Comparison of ENCODE assay signal across 8 cellular contexts in the genomic region with DNA sequence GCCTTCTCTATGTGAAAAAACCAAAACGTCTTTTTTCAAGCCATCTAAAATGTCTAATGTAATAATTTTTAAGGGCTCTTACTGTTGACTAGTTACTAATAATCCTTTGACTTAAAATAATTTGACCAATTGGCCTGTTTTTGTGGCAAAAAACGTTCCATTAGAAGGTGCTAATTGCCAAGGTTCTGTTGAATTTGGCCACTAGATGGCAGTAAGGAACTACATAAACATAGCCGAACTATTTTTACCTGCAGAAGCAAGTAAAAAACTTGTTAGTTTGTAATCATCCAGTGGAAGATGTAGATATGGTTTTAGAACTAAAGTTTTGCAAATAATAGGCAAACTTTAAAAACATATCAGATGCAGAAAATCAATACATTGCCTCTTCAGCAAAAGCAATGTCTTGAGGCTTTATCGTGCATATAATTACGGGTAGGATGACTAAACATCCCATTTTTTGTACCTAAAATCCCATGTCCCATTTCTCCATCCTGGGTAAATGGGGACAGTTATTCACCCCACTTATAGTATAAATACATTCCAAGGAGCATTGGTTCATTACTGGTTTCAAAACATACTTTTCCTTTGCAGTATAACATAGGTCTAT. TPM values are rescaled to one million over a fixed set of nuclear protein-coding genes. Genes with fewer than 3 reads are reported as not detected.
A peak's percentile ranks its signal among the peaks of the same experiment; 100 is the strongest.
DNase-seq lines count a peak whose midpoint lies in the region; ATAC-seq and TF ChIP-seq lines count a peak whose summit lies in the region.

No MANE protein-coding gene starts in this region.

- no peak overlapping the region for H3K4me3 ChIP-seq in mucosa of descending colon

- H3K9me3 Mint-ChIP-seq in HFFc6 = no peaks in the 10 kb centered on the region
- H3K9me3 Mint-ChIP-seq in activated naive CD8-positive, alpha-beta T cell treated with anti-CD3 and anti-CD28 coated beads, Interleukin-2, amount 50 U/mL, for 24 hours = no peaks in the 10 kb centered on the region

- peaks cover 5% of the 10 kb centered on the region for H3K27me3 Mint-ChIP-seq in HFFc6 (ENCODE audit: insufficient read depth)
- peaks cover 3% of the 10 kb centered on the region for H3K27me3 Mint-ChIP-seq in activated naive CD8-positive, alpha-beta T cell treated with anti-CD3 and anti-CD28 coated beads, Interleukin-2, amount 50 U/mL, for 24 hours

- H3K4me1 ChIP-seq in mucosa of descending colon (ENCODE audit: low read depth) = peaks cover 3% of the 10 kb centered on the region

- DNase-seq in NCI-H524 (lab: John Stamatoyannopoulos, UW) = peak; percentile 24 to 55
- DNase-seq in NCI-H524 treated with DMSO at 0.1 percent for 48 hours (lab: John Stamatoyannopoulos, UW) = no peak
- peak; percentile 25 for DNase-seq in HFFc6
- peak; percentile 72 for DNase-seq in OCI-M1 (lab: John Stamatoyannopoulos, UW)
- DNase-seq in effector CD4-positive, alpha-beta T cell = peak; percentile 36
- peak in 1 of 3 donors; percentile 75 for DNase-seq in mucosa of descending colon
- no peak for DNase-seq in activated naive CD8-positive, alpha-beta T cell treated with anti-CD3 and anti-CD28 coated beads, Interleukin-2, amount 50 U/mL, for 24 hours

- ATAC-seq in mucosa of descending colon (peak; percentile 60), HG03175 (IDR thresholded peaks at IDR 0.05; ENCODE audit: unreplicated experiment) (no peak)
- no peak for ATAC-seq in activated naive CD8-positive, alpha-beta T cell treated with anti-CD3 and anti-CD28 coated beads, Interleukin-2, amount 50 U/mL, for 24 hours

- H3K36me3 Mint-ChIP-seq in HFFc6 (ENCODE audit: low read depth) = no peaks in the 10 kb centered on the region
- no peaks in the 10 kb centered on the region for H3K36me3 Mint-ChIP-seq in activated naive CD8-positive, alpha-beta T cell treated with anti-CD3 and anti-CD28 coated beads, Interleukin-2, amount 50 U/mL, for 24 hours (ENCODE audit: low read depth)

- peaks cover 36% of the 10 kb centered on the region for H3K4me1 Mint-ChIP-seq in HFFc6 (ENCODE audit: low read depth)
- no peaks in the 10 kb centered on the region for H3K4me1 Mint-ChIP-seq in activated naive CD8-positive, alpha-beta T cell treated with anti-CD3 and anti-CD28 coated beads, Interleukin-2, amount 50 U/mL, for 24 hours

- TF ChIP-seq CTCF in HFFc6 (IDR thresholded peaks at IDR 0.05) (peak; percentile 95), mucosa of descending colon (IDR thresholded peaks at IDR 0.05) (peak; percentile 49)

- H3K27ac Mint-ChIP-seq in HFFc6 = no peak overlapping the region
- no peak overlapping the region for H3K27ac Mint-ChIP-seq in activated naive CD8-positive, alpha-beta T cell treated with anti-CD3 and anti-CD28 coated beads, Interleukin-2, amount 50 U/mL, for 24 hours

- intact Hi-C loops in mucosa of descending colon (cut with DNase I, micrococcal nuclease) = loop anchor here in 1 of 2 donors (10.0 kb wide), 2 partner anchors 179 to 239 kb away; no protein-coding TSS in a partner anchor

- no peak overlapping the region for H3K4me3 Mint-ChIP-seq in HFFc6
- H3K4me3 Mint-ChIP-seq in activated naive CD8-positive, alpha-beta T cell treated with anti-CD3 and anti-CD28 coated beads, Interleukin-2, amount 50 U/mL, for 24 hours = no peak overlapping the region

- peaks cover 6% of the 10 kb centered on the region for H3K36me3 ChIP-seq in mucosa of descending colon (ENCODE audit: low read depth)

- no peaks in the 10 kb centered on the region for H3K9me3 ChIP-seq in mucosa of descending colon

RNA-seq across cellular contexts. Expression of gene PROM1, which starts 57.6 kb away (rescaled TPM):
- under 1 TPM in 1 of 6 experiments, not detected in 5; 0.28 TPM for total RNA-seq in HFFc6 (2021; fragmentation: NEBNext Ultra II Directional; extraction: Animal tissue kit (Norgen Biotek cat#: 25700))
- 100 to 1,000 TPM in 1 of 3 donors, 10 to 100 TPM in 2; 52.0 to 136 (median 69.6) TPM for total RNA-seq in mucosa of descending colon

Comparison
In these comparisons a context has a peak if more than half of its experiments do, and no peak if none do; other contexts are left out.
1. DNase-seq: peak in NCI-H524 (2 of 2), HFFc6 (single experiment), OCI-M1 (single experiment) and effector CD4-positive, alpha-beta T cell (single experiment); none in NCI-H524 treated with DMSO at 0.1 percent for 48 hours (single experiment) and activated naive CD8-positive, alpha-beta T cell treated with anti-CD3 and anti-CD28 coated beads, Interleukin-2, amount 50 U/mL, for 24 hours (single experiment).
2. RNA of gene PROM1, which starts 57.6 kb away (total RNA-seq): 52.0 to 136 TPM in mucosa of descending colon; 0.28 TPM in HFFc6; every median in the first group is over 10 times any median in the second.